ENCODE assay signal across 1 cellular context in genomic region chr6:56725257-56725656, GRCh38.
TF ChIP-seq lines count a peak whose summit lies in the region.

No MANE protein-coding gene starts in this region.

TF ChIP-seq in A549, 52 proteins besides CTCF, POLR2A, EP300 and RAD21:
- TF ChIP-seq ELK1 (IDR thresholded peaks at IDR 0.05; ENCODE audit: low read depth, low read length) (no peak), HEYL (CRISPR knock-in tag; IDR thresholded peaks at IDR 0.05) (no peak), RCOR1 (IDR thresholded peaks at IDR 0.05; ENCODE audit: low read depth, low read length) (no peak), BHLHE40 (IDR thresholded peaks at IDR 0.05; ENCODE audit: low read depth, low read length) (no peak), JUN (IDR thresholded peaks at IDR 0.05) (no peak), HOXB13 (CRISPR knock-in tag; IDR thresholded peaks at IDR 0.05; ENCODE audit: low read depth) (no peak), PBX3 (IDR thresholded peaks at IDR 0.05) (no peak), RNF2 (IDR thresholded peaks at IDR 0.05; ENCODE audit: borderline replicate concordance, low read depth) (no peak), FOXS1 (CRISPR knock-in tag; IDR thresholded peaks at IDR 0.05) (no peak), HES2 (IDR thresholded peaks at IDR 0.05) (no peak), NR3C1 (IDR thresholded peaks at IDR 0.05) (no peak), ZSCAN20 (CRISPR knock-in tag; IDR thresholded peaks at IDR 0.05) (no peak), REST (IDR thresholded peaks at IDR 0.05) (no peak), HOXB5 (CRISPR knock-in tag; IDR thresholded peaks at IDR 0.05) (no peak)
